Comparison of ENCODE assay signal across 24 cellular contexts in the genomic region with DNA sequence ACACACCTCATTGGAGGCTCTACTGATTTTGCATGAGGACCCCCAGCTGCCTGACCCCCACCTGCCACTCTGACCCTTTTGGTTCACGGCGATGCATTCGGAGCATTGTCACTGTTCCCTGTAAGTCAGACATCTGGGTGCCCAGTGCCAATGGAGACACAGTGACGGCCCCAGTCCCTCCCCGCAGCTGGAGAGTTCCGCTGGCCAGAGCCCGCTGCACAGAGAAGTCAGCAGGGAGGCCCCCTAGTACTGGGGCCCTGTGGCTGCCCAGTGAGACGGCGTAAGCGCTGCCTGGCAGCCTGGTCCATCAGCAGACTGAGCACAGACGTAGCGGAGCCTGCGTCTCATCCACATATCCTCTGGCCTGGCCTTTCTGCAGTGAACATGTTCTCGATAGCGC.
DNase-seq lines count a peak whose midpoint lies in the region; ATAC-seq, FAIRE-seq and TF ChIP-seq lines count a peak whose summit lies in the region.
"Had no signal": no experiment of that assay in that cellular context is flagged by ENCODE, and none has a peak within 500 bp of the region (broad histone marks: within the 10 kb centered on the region; RNA-seq: fewer than 3 reads in every experiment).

No MANE protein-coding gene starts in this region.

- DNase-seq in caudate nucleus (lab: John Stamatoyannopoulos, UW) (peak in 31 of 61 donors; percentile 20 to 78 (median 47)), kidney (peak; percentile 40), sciatic nerve (ENCODE audit: low spot score) (peak; percentile 49), NCI-H524 (lab: John Stamatoyannopoulos, UW) (no peak), T1000 (lab: John Stamatoyannopoulos, UW) (no peak)
- DNase-seq in activated CD4-positive, alpha-beta T cell treated with anti-CD3 and anti-CD28 coated beads, Interleukin-2, amount 50 U/mL, for 1 hour: no peak
- DNase-seq: activated CD4-positive, alpha-beta T cell treated with anti-CD3 and anti-CD28 coated beads for 1 hour; activated naive CD8-positive, alpha-beta T cell treated with anti-CD3 and anti-CD28 coated beads for 36 hours; activated T-cell treated with anti-CD3 and anti-CD28 coated beads, Interleukin-2, amount 50 U/mL, for 72 hours; CD8-positive, alpha-beta T cell; DMS79 treated with DMSO at 0.1 percent for 48 hours; erythroblast; foreskin melanocyte; IMR-90; NCI-H1436; NCI-H345; stimulated activated CD4-positive, alpha-beta T cell treated with anti-CD3 and anti-CD28 coated beads, Interleukin-2, amount 100 ng/mL, for 48 hours had no signal

- H3K4me2 ChIP-seq in BLaER1: peak overlapping the region; percentile 80

- peaks cover 38% of the 10 kb centered on the region for H4K20me1 ChIP-seq in BLaER1

- H3K27me3 ChIP-seq in BLaER1: no peaks in the 10 kb centered on the region
- H3K27me3 ChIP-seq: breast epithelium, vagina had no signal

- no peak for TF ChIP-seq CTCF in kidney (IDR thresholded peaks at IDR 0.05; ENCODE audit: borderline replicate concordance, extremely low read depth, insufficient read depth)

- no peak for FAIRE-seq in kidney (lab: Jason Lieb, UNC)
- FAIRE-seq: RCC 7860 had no signal

- ATAC-seq in sciatic nerve: no peak
- ATAC-seq in HG03521 (IDR thresholded peaks at IDR 0.05; ENCODE audit: unreplicated experiment): no peak
- ATAC-seq: activated T-cell treated with anti-CD3 and anti-CD28 coated beads, Interleukin-2, amount 50 U/mL, for 72 hours; CD8-positive, alpha-beta T cell; left lobe of liver had no signal

- H3K4me1 ChIP-seq in BLaER1 (peaks cover 50% of the 10 kb centered on the region), kidney (ENCODE audit: control insufficient read depth in 1 of 2, insufficient read depth in 1 of 2, low read depth in 1 of 2, low read length in 2 of 2) (no peaks in the 10 kb centered on the region)
- H3K4me1 ChIP-seq: breast epithelium, vagina had no signal

- H3K9ac ChIP-seq in BLaER1: no peak overlapping the region
- no peak overlapping the region for H3K9ac ChIP-seq in kidney (ENCODE audit: low read length in 2 of 2)

- peaks cover 19% of the 10 kb centered on the region for H3K9me3 ChIP-seq in BLaER1
- H3K9me3 ChIP-seq in kidney (ENCODE audit: control insufficient read depth in 1 of 2, low read length in 2 of 2): peaks cover 0 to 14% of the 10 kb centered on the region in 2 donors
- H3K9me3 ChIP-seq: vagina had no signal

- H3K4me3 ChIP-seq in BLaER1 (no peak overlapping the region), kidney (ENCODE audit: low read length in 2 of 2) (no peak overlapping the region)
- H3K4me3 ChIP-seq: breast epithelium, vagina had no signal

- H3K27ac ChIP-seq in BLaER1: no peak overlapping the region
- H3K27ac ChIP-seq in caudate nucleus (ENCODE audit: low read depth, low read length): peak overlapping the region; percentile 12
- H3K27ac ChIP-seq in kidney (ENCODE audit: low read depth in 2 of 2, low read length in 2 of 2): no peak overlapping the region
- H3K27ac ChIP-seq: breast epithelium, HL-60, vagina had no signal

- H3K36me3 ChIP-seq in BLaER1: peaks cover 36% of the 10 kb centered on the region
- H3K36me3 ChIP-seq in kidney (ENCODE audit: control insufficient read depth in 1 of 2, insufficient read depth in 2 of 2, low read length in 2 of 2): peaks cover 7 to 10% of the 10 kb centered on the region in 2 donors
- H3K36me3 ChIP-seq: breast epithelium had no signal

- intact Hi-C loops in kidney (cut with DNase I): no loop called here
- intact Hi-C loops in sciatic nerve (cut with DNase I): no loop called here

Comparison
In these comparisons a context has a peak if more than half of its experiments do, and no peak if none do; other contexts are left out.
1. DNase-seq: peak in caudate nucleus (31 of 61), kidney (single experiment) and sciatic nerve (single experiment); none in NCI-H524 (0 of 2), activated CD4-positive, alpha-beta T cell treated with anti-CD3 and anti-CD28 coated beads, Interleukin-2, amount 50 U/mL, for 1 hour (single experiment) and T1000 (single experiment).